Comparison of ENCODE assay signal across 1 cellular context in the genomic region with DNA sequence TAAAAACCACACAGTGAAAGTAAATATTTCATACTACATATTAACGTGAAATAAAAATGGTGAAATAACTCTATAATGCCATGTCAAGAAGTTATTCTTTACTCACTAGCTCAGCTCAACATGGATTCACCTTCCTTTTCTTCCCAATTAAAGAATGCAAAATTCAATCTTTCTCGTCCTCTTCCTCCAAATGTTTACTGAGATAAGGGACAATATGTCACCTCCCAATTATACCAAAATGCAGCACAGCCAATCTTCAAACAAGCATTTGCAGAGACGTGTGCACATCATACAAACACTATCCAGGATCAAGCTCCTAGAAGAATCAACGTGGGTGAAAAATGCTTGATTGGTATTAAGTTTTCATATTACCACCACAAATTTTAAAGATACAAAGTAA.
TF ChIP-seq lines count a peak whose summit lies in the region.

No MANE protein-coding gene starts in this region.

TF ChIP-seq in GM12878, 131 proteins besides CTCF, POLR2A, EP300 and RAD21:
- TF ChIP-seq TARDBP (IDR thresholded peaks at IDR 0.05; ENCODE audit: borderline replicate concordance) (no peak), WRNIP1 (IDR thresholded peaks at IDR 0.05; ENCODE audit: borderline replicate concordance, low read depth, low read length) (no peak), ZNF207 (IDR thresholded peaks at IDR 0.05; ENCODE audit: borderline replicate concordance) (no peak), USF2 (IDR thresholded peaks at IDR 0.05; ENCODE audit: borderline replicate concordance, low read depth, low read length) (no peak), EZH2 (IDR thresholded peaks at IDR 0.05; ENCODE audit: borderline replicate concordance, control insufficient read depth, low read depth, low read length) (no peak), ASH2L (IDR thresholded peaks at IDR 0.05; ENCODE audit: borderline replicate concordance, low read depth) (no peak), YY1 (IDR thresholded peaks at IDR 0.05; ENCODE audit: low read depth, low read length) (no peak), DPF2 (IDR thresholded peaks at IDR 0.05) (no peak), GABPA (IDR thresholded peaks at IDR 0.05; ENCODE audit: low read depth) (no peak), KDM1A (IDR thresholded peaks at IDR 0.05; ENCODE audit: borderline replicate concordance) (no peak)
